Comparison of ENCODE assay signal across 36 cellular contexts in the genomic region with DNA sequence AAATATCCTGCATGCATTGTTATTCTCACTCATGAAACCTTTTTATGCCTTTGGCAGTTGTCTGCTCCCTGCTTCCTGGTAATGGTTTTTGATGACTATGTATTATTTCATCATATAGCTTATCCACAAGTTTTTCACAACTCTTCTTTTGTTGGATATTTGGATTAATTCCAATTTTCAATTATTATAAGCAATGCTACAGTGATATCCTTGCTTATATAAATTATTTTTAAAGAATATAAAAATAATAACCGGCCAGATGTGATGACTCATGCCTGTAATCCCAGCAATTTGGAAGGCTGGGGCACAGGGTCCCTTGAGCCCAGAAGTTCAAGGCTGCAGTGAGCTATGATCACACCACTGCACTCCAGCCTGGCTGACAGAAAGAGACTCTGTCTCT. TPM values are rescaled to one million over a fixed set of nuclear protein-coding genes. Genes with fewer than 3 reads are reported as not detected.
A peak's percentile ranks its signal among the peaks of the same experiment; 100 is the strongest.
DNase-seq lines count a peak whose midpoint lies in the region; ATAC-seq, FAIRE-seq and TF ChIP-seq lines count a peak whose summit lies in the region.
"Had no signal": no experiment of that assay in that cellular context is flagged by ENCODE, and none has a peak within 500 bp of the region (broad histone marks: within the 10 kb centered on the region; RNA-seq: fewer than 3 reads in every experiment).

No MANE protein-coding gene starts in this region.

- TF ChIP-seq RAD21 in HepG2 (CRISPR knock-in tag; IDR thresholded peaks at IDR 0.05): no peak

- H3K4me1 ChIP-seq in left ventricle myocardium inferior (no peaks in the 10 kb centered on the region), endothelial cell of umbilical vein (ENCODE audit: control insufficient read depth, extremely low read depth, insufficient read depth, low read length) (no peaks in the 10 kb centered on the region), HepG2 (ENCODE audit: insufficient read depth, low read length) (no peaks in the 10 kb centered on the region)
- H3K4me1 ChIP-seq: left lung, prostate gland, transverse colon had no signal

- H3K27me3 ChIP-seq in left ventricle myocardium inferior (ENCODE audit: low read depth) (no peaks in the 10 kb centered on the region), endothelial cell of umbilical vein (ENCODE audit: control insufficient read depth in 2 of 2, insufficient read depth in 2 of 2, low read length in 2 of 2) (no peaks in the 10 kb centered on the region), HepG2 (ENCODE audit: control insufficient read depth in 1 of 2, insufficient read depth in 2 of 2, low read length in 2 of 2) (no peaks in the 10 kb centered on the region)
- H3K27me3 ChIP-seq: left lung, neutrophil, transverse colon had no signal

- in situ Hi-C loops in HepG2 (cut with HindIII; ENCODE audit: extremely low pct_ligation_motif_present, low pct_unique_long_range_greater_than_20kb): no loop called here

- H3K9ac ChIP-seq in endothelial cell of umbilical vein (replicated peaks; ENCODE audit: extremely low read depth, insufficient read depth, low read length): no peak overlapping the region
- H3K9ac ChIP-seq in HepG2 (ENCODE audit: insufficient read depth, low read depth, low read length): no peak overlapping the region
- H3K9ac ChIP-seq: SK-N-SH had no signal

- CTCF ChIA-PET in endothelial cell of umbilical vein (lab: Charles Lee): no interaction called here
- CTCF ChIA-PET in HepG2 (lab: Yijun Ruan, JAX; ENCODE audit: low intra/inter-chr PET ratio, low total read pairs): no interaction called here

- 0% methylated on average over 1 of the region's 1 CpG for WGBS in HepG2 (ENCODE audit: low lambda C conversion rate)

- TF ChIP-seq CTCF in left ventricle myocardium inferior (IDR thresholded peaks at IDR 0.05; ENCODE audit: borderline replicate concordance) (no peak), endothelial cell of umbilical vein (IDR thresholded peaks at IDR 0.05; ENCODE audit: extremely low read depth in 1 of 2, insufficient read depth in 1 of 2, low read depth in 1 of 2, low read length in 2 of 2) (no peak), HepG2 (CRISPR knock-in tag; IDR thresholded peaks at IDR 0.05) (no peak)

- H3K4me3 ChIP-seq in left ventricle myocardium inferior (no peak overlapping the region), endothelial cell of umbilical vein (replicated peaks in 1 of 3; ENCODE audit: insufficient read depth in 1 of 3, low read depth in 1 of 3, low read length in 3 of 3) (no peak overlapping the region), HepG2 (replicated peaks in 1 of 3; ENCODE audit: insufficient read depth in 1 of 3, low read depth in 2 of 3, low read length in 3 of 3) (no peak overlapping the region)
- H3K4me3 ChIP-seq: left lung, prostate gland, transverse colon had no signal

- H3K9me1 ChIP-seq in endothelial cell of umbilical vein (replicated peaks; ENCODE audit: control insufficient read depth, extremely low read depth, insufficient read depth, low read length): no peaks in the 10 kb centered on the region

- intact Hi-C loops in Right ventricle myocardium inferior (cut with DNase I): no loop called here
- intact Hi-C loops in left ventricle myocardium inferior (cut with micrococcal nuclease): no loop called here
- intact Hi-C loops in endothelial cell of umbilical vein (cut with micrococcal nuclease): no loop called here
- intact Hi-C loops in HepG2 (cut with micrococcal nuclease; ENCODE audit: unreplicated experiment): no loop called here

- POLR2A ChIA-PET in endothelial cell of umbilical vein (lab: Charles Lee) (no interaction called here), HepG2 (lab: Yijun Ruan, JAX) (no interaction called here)

- H3K79me2 ChIP-seq in endothelial cell of umbilical vein (ENCODE audit: control insufficient read depth, insufficient read depth, low read length): no peaks in the 10 kb centered on the region
- no peaks in the 10 kb centered on the region for H3K79me2 ChIP-seq in HepG2 (ENCODE audit: insufficient read depth, low read length)

- BruUV-seq in endothelial cell of umbilical vein (replicated peaks; lab: Mats Ljungman, UMichigan) (no TSS peak), HepG2 (replicated peaks; lab: Mats Ljungman, UMichigan) (no TSS peak)

- no peak overlapping the region for H3K4me2 ChIP-seq in endothelial cell of umbilical vein (ENCODE audit: insufficient read depth, low read length)
- H3K4me2 ChIP-seq in HepG2 (ENCODE audit: low read depth, low read length): no peak overlapping the region
- H3K4me2 ChIP-seq: SK-N-SH had no signal

- no peaks in the 10 kb centered on the region for H4K20me1 ChIP-seq in endothelial cell of umbilical vein (replicated peaks; ENCODE audit: control insufficient read depth, extremely low read depth, insufficient read depth, low read length)
- H4K20me1 ChIP-seq in HepG2 (ENCODE audit: insufficient read depth, low read length): no peaks in the 10 kb centered on the region

- H2AFZ ChIP-seq in endothelial cell of umbilical vein (ENCODE audit: low read depth, low read length) (no peak overlapping the region), HepG2 (ENCODE audit: low read length) (no peak overlapping the region)

- TF ChIP-seq POLR2A in endothelial cell of umbilical vein (IDR thresholded peaks at IDR 0.05; ENCODE audit: low read depth, low read length): no peak
- no peak for TF ChIP-seq POLR2A in HepG2 (IDR thresholded peaks at IDR 0.05; ENCODE audit: insufficient read depth in 1 of 2, low read depth in 2 of 2, low read length in 2 of 2)

- H3K9me3 ChIP-seq in left ventricle myocardium inferior (replicated peaks) (no peaks in the 10 kb centered on the region), endothelial cell of umbilical vein (replicated peaks; ENCODE audit: control insufficient read depth, insufficient read depth, low read length) (no peaks in the 10 kb centered on the region), HepG2 (ENCODE audit: low read length) (no peaks in the 10 kb centered on the region)
- H3K9me3 ChIP-seq: left lung, neutrophil, prostate gland, SK-N-SH, transverse colon had no signal

- FAIRE-seq in endothelial cell of umbilical vein (lab: Jason Lieb, UNC) (no peak), HepG2 (lab: Jason Lieb, UNC) (no peak), frontal cortex (lab: Jason Lieb, UNC) (no peak)
- FAIRE-seq: astrocyte, D721Med, islet of Langerhans had no signal

- dilution Hi-C loops in endothelial cell of umbilical vein (cut with MboI; ENCODE audit: extremely low pct_ligation_motif_present, low sequenced_read_pairs): no loop called here

- TF ChIP-seq EP300 in HepG2 (IDR thresholded peaks at IDR 0.05; ENCODE audit: low read depth in 2 of 2, low read length in 2 of 2) (no peak), HepG2 (CRISPR knock-in tag; IDR thresholded peaks at IDR 0.05; ENCODE audit: borderline replicate concordance) (no peak)

- H3K36me3 ChIP-seq in left ventricle myocardium inferior: no peaks in the 10 kb centered on the region
- no peaks in the 10 kb centered on the region for H3K36me3 ChIP-seq in endothelial cell of umbilical vein (ENCODE audit: control insufficient read depth in 2 of 2, extremely low read depth in 1 of 2, insufficient read depth in 2 of 2, low read length in 2 of 2)
- no peaks in the 10 kb centered on the region for H3K36me3 ChIP-seq in HepG2 (replicated peaks in 1 of 2; ENCODE audit: control insufficient read depth in 1 of 2, insufficient read depth in 2 of 2, low read length in 2 of 2)
- H3K36me3 ChIP-seq: left lung, neutrophil, prostate gland, transverse colon had no signal

- ATAC-seq in Right ventricle myocardium inferior (peak; percentile 67), HepG2 (no peak), GM21529 (IDR thresholded peaks at IDR 0.05; ENCODE audit: unreplicated experiment) (no peak)
- ATAC-seq: HCT116, left lung had no signal

- H3K27ac ChIP-seq in left ventricle myocardium inferior (replicated peaks) (no peak overlapping the region), endothelial cell of umbilical vein (ENCODE audit: insufficient read depth, low read depth, low read length) (no peak overlapping the region), HepG2 (ENCODE audit: extremely low read length, insufficient read depth, low read length) (no peak overlapping the region)
- H3K27ac ChIP-seq: left lung, neutrophil, prostate gland, RWPE1, transverse colon had no signal

- DNase-seq in Right ventricle myocardium inferior (ENCODE audit: missing footprints) (no peak), left ventricle myocardium inferior (no peak), endothelial cell of umbilical vein (ENCODE audit: low read depth, low spot score) (no peak), HepG2 (ENCODE audit: low spot score) (no peak), frontal cortex (ENCODE audit: low spot score in 2 of 2) (no peak), NCI-H2081 treated with DMSO at 0.1 percent for 48 hours (lab: John Stamatoyannopoulos, UW) (no peak), iPS-NIHi7 (ENCODE audit: extremely low spot score) (no peak)
- DNase-seq: 8988T; activated CD4-positive, CD25-positive, alpha-beta regulatory T cell; activated gamma-delta T cell; activated naive CD8-positive, alpha-beta T cell treated with anti-CD3 and anti-CD28 coated beads, Interleukin-2, amount 10 ng/mL, durations not matched to agents 7 days and 5 days; activated T-cell treated with anti-CD3 and anti-CD28 coated beads, Interleukin-2, amount 50 U/mL, for 24 hours; CD4-positive, alpha-beta memory T cell; central memory CD4-positive, alpha-beta T cell; dermis blood vessel endothelial cell; left lung; naive B cell; NCI-H1092 treated with DMSO at 0.1 percent for 48 hours; NCI-H1694 treated with DMSO at 0.1 percent for 48 hours; SK-N-SH; stimulated activated CD4-positive, alpha-beta T cell treated with anti-CD3 and anti-CD28 coated beads, Interleukin-15, amount 100 ng/mL, for 24 hours; stimulated activated CD4-positive, alpha-beta T cell treated with anti-CD3 and anti-CD28 coated beads, Interleukin-4, amount 100 ng/mL, for 4 hours; transverse colon had no signal

RNA-seq across cellular contexts. Expression of gene ASIC5, which starts 47.0 kb away (rescaled TPM):
- not detected for total RNA-seq in Right ventricle myocardium inferior
- total RNA-seq in left ventricle myocardium inferior: not detected
- total RNA-seq in endothelial cell of umbilical vein: not detected in 2 replicates
- polyA plus RNA-seq in endothelial cell of umbilical vein: not detected in 2 replicates
- not detected in 2 replicates for polyA plus RNA-seq in endothelial cell of umbilical vein (2011; cell fraction: cytosol; rRNA removed)
- not detected in 2 replicates for polyA plus RNA-seq in endothelial cell of umbilical vein (2011; cell fraction: nucleus; rRNA removed)
- polyA plus RNA-seq in endothelial cell of umbilical vein (2012): not detected in 2 replicates
- polyA minus RNA-seq in endothelial cell of umbilical vein: not detected in 2 replicates
- not detected for polyA minus RNA-seq in endothelial cell of umbilical vein (2011; cell fraction: cytosol; rRNA and poly(A)+ RNA removed)
- not detected in 2 replicates for polyA minus RNA-seq in endothelial cell of umbilical vein (2011; cell fraction: nucleus; rRNA and poly(A)+ RNA removed)
- not detected in 2 replicates for total RNA-seq in HepG2 (2016; rRNA removed; fragmentation: Illumina TruSeq; extraction: Trizol)
- not detected in 2 replicates for total RNA-seq in HepG2 (2016; cell fraction: cytosol; rRNA removed; fragmentation: Illumina TruSeq; extraction: Trizol; ENCODE audit: low read depth)
- total RNA-seq in HepG2 (2016; cell fraction: insoluble cytoplasmic fraction; rRNA removed; fragmentation: Illumina TruSeq; extraction: Trizol): not detected in 2 replicates
- not detected in 2 replicates for total RNA-seq in HepG2 (2016; cell fraction: membrane; rRNA removed; fragmentation: Illumina TruSeq; extraction: Trizol)
- total RNA-seq in HepG2 (2016; cell fraction: nucleus; rRNA removed; fragmentation: Illumina TruSeq; extraction: Trizol): not detected in 2 replicates
- polyA plus RNA-seq in HepG2 (2011; rRNA removed): not detected in 2 replicates
- polyA plus RNA-seq in HepG2 (2011; cell fraction: cytosol; rRNA removed): not detected in 2 replicates
- not detected in 2 replicates for polyA plus RNA-seq in HepG2 (2011; cell fraction: nucleus; rRNA removed)
- not detected in 2 replicates for polyA plus RNA-seq in HepG2 (2012)
- not detected in 2 replicates for polyA plus RNA-seq in HepG2 (2016; cell fraction: cytosol; fragmentation: Illumina TruSeq; extraction: Trizol; ENCODE audit: low read depth)
- not detected in 2 replicates for polyA plus RNA-seq in HepG2 (2016; cell fraction: insoluble cytoplasmic fraction; fragmentation: Illumina TruSeq; extraction: Trizol; ENCODE audit: low read depth)
- polyA plus RNA-seq in HepG2 (2016; cell fraction: membrane; fragmentation: Illumina TruSeq; extraction: Trizol; ENCODE audit: low read depth): not detected in 2 replicates
- not detected in 2 replicates for polyA plus RNA-seq in HepG2 (2016; cell fraction: nucleus; fragmentation: Illumina TruSeq; extraction: Trizol; ENCODE audit: insufficient read depth, low read depth)
- polyA minus RNA-seq in HepG2 (2011; rRNA and poly(A)+ RNA removed; ENCODE audit: low replicate concordance): not detected in 2 replicates
- polyA minus RNA-seq in HepG2 (2011; cell fraction: cytosol; rRNA and poly(A)+ RNA removed): not detected in 2 replicates
- not detected in 2 replicates for polyA minus RNA-seq in HepG2 (2011; cell fraction: nucleus; rRNA and poly(A)+ RNA removed)
- total RNA-seq in frontal cortex: not detected
- total RNA-seq: activated naive CD8-positive, alpha-beta T cell treated with anti-CD3 and anti-CD28 coated beads, Interleukin-2, amount 10 ng/mL, durations not matched to agents 7 days and 5 days; astrocyte; CD4-positive, alpha-beta memory T cell; dermis blood vessel endothelial cell; fibroblast of villous mesenchyme; left lung; mesothelial cell of epicardium; NCI-H460; OCI-LY7; prostate gland; T-helper 1 cell treated with Interleukin-12 subunit alpha and Interleukin-12 subunit beta and Interleukin-4 antibody, amounts not matched to agents 30 ng/mL and 1 ng/mL, for 36 hours; transverse colon had no signal
- polyA plus RNA-seq: CD4-positive, alpha-beta memory T cell; SK-N-SH had no signal
